Comparison of ENCODE assay signal across 1 cellular context in the genomic region with DNA sequence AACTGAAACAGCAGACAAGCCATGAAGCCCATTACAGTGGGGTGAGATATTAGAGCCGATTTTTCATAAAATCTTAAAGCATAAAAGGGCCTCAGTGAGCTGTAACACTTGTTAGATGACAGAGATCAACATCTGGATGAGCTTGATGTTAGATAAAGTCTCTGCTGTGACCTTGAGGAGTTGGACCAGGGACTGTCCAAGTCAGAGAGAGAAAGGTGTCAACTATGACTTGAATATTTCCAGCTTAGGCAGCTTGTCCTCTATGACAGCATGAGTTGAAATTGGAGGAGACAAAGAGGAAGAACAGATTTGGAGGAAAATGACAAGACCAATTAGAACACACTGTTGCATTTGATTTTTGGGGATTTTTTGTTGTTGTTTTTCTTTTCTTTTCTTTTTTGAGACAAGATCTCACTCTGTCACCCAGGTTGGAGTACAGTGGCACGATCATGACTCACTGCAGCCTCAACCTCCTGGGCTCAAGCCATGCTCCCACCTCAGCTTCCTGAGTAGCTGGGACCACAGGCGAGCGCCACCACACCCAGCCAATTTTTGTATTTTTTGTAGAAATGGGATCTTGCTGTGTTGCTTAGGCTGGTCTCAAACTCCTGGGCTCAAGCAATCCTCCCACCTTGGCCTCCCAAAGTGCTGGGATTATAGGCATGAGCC.
TF ChIP-seq lines count a peak whose summit lies in the region.

No MANE protein-coding gene starts in this region.

TF ChIP-seq in IMR-90, 13 proteins besides CTCF, POLR2A, EP300 and RAD21:
- TF ChIP-seq CHD1 (IDR thresholded peaks at IDR 0.05; ENCODE audit: low read depth, low read length), result no peak
